In the genomic region with DNA sequence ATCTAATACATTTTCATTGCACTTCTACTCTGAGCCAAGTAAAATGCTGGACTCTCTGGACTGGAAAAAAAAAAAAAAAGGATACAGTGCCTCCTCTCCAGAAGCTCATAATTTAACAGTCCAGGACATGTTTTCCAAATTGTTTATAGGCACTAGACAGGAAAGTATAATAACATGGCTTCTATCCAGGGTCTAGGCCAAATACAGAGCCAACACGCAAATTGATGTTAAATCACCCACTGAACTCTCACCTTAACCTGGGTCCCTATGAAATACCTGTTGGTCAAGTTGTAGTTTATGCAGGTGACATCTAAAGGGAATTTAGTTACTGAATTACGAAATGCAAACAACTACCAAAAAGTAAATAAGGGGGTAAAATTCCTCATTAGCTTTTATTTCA, we compare ENCODE assay signal across 29 cellular contexts.
"Had no signal": no experiment of that assay in that cellular context is flagged by ENCODE, and none has a peak within 500 bp of the region (broad histone marks: within the 10 kb centered on the region; RNA-seq: fewer than 3 reads in every experiment).

No MANE protein-coding gene starts in this region.

- H3K36me3 ChIP-seq: adrenal gland, ascending aorta, breast epithelium, cardiac muscle cell, colonic mucosa, esophagus squamous epithelium, gastroesophageal sphincter had no signal

- ATAC-seq: activated CD4-positive, alpha-beta T cell treated with anti-CD3 and anti-CD28 coated beads for 36 hours; activated CD8-positive, alpha-beta memory T cell treated with anti-CD3 and anti-CD28 coated beads, Interleukin-2, amount 10 ng/mL, durations not matched to agents 7 days and 5 days; activated CD8-positive, alpha-beta T cell treated with anti-CD3 and anti-CD28 coated beads, Interleukin-2, amount 10 ng/mL, durations not matched to agents 7 days and 5 days; activated naive CD8-positive, alpha-beta T cell treated with anti-CD3 and anti-CD28 coated beads, Interleukin-2, amount 50 U/mL, for 24 hours; gastroesophageal sphincter; T-helper 17 cell had no signal

- H3K9me3 ChIP-seq: adrenal gland, ascending aorta, breast epithelium, colonic mucosa, esophagus squamous epithelium, gastroesophageal sphincter had no signal

- H3K4me1 ChIP-seq: adrenal gland, ascending aorta, breast epithelium, colonic mucosa, esophagus squamous epithelium, gastroesophageal sphincter had no signal

- H3K4me3 ChIP-seq: adrenal gland, ascending aorta, breast epithelium, cardiac muscle cell, colonic mucosa, esophagus squamous epithelium, gastroesophageal sphincter had no signal

- DNase-seq: activated CD4-positive, alpha-beta memory T cell treated with anti-CD3 and anti-CD28 coated beads for 36 hours; activated CD4-positive, alpha-beta T cell treated with anti-CD3 and anti-CD28 coated beads for 36 hours; activated CD4-positive, alpha-beta T cell treated with anti-CD3 and anti-CD28 coated beads, Interleukin-2, amount 10 ng/mL, durations not matched to agents 24 days and 14 days; activated CD4-positive, CD25-positive, alpha-beta regulatory T cell; activated CD4-positive, CD25-positive, alpha-beta regulatory T cell treated with anti-CD3 and anti-CD28 coated beads, Interleukin-2, amount 50 U/mL, for 72 hours; activated CD8-positive, alpha-beta memory T cell treated with anti-CD3 and anti-CD28 coated beads, Interleukin-2, amount 10 ng/mL, durations not matched to agents 7 days and 5 days; activated CD8-positive, alpha-beta memory T cell treated with anti-CD3 and anti-CD28 coated beads, Interleukin-2, amount 50 U/mL, for 4 hours; activated CD8-positive, alpha-beta T cell treated with anti-CD3 and anti-CD28 coated beads, Interleukin-2, amount 10 ng/mL, durations not matched to agents 7 days and 5 days; activated effector memory CD4-positive, alpha-beta T cell treated with anti-CD3 and anti-CD28 coated beads, Interleukin-2, amount 50 U/mL, for 16 hours; activated naive CD4-positive, alpha-beta T cell treated with anti-CD3 and anti-CD28 coated beads for 36 hours; activated naive CD8-positive, alpha-beta T cell treated with anti-CD3 and anti-CD28 coated beads for 36 hours; activated naive CD8-positive, alpha-beta T cell treated with anti-CD3 and anti-CD28 coated beads, Interleukin-2, amount 50 U/mL, for 24 hours; activated T-cell treated with anti-CD3 and anti-CD28 coated beads, Interleukin-2, amount 50 U/mL, for 1 hour; activated T-cell treated with anti-CD3 and anti-CD28 coated beads, Interleukin-2, amount 50 U/mL, for 48 hours; adrenal gland; central memory CD4-positive, alpha-beta T cell; cerebellar nuclear complex; colonic mucosa; effector CD8-positive, alpha-beta T cell; esophagus squamous epithelium; foreskin melanocyte; head of caudate nucleus; T-helper 1 cell; T-helper 17 cell; T1000 had no signal
